Comparison of ENCODE assay signal across 2 cellular contexts in the genomic region with DNA sequence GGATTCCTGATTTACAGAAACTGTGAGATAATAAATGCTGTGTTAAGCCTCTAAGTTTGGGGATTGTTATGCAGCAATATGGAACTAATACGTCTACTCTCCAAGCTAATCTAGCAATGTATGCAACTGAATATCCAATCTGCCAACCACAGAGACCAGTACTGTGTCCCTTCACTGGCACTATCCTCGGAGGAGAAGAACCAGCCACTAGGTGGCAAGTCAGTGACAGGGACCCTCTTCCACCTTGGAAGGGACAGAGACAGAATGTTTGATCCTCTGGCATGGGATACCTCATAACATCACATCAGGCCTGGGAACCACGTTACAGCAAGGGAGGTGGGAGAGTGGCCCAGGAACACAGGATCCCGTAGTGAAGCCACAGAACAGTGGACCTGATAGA.
TF ChIP-seq lines count a peak whose summit lies in the region.

No MANE protein-coding gene starts in this region.

TF ChIP-seq in SK-N-SH, 30 proteins besides CTCF, POLR2A, EP300 and RAD21 (continued from another document):
- TF ChIP-seq, protein P1, sequence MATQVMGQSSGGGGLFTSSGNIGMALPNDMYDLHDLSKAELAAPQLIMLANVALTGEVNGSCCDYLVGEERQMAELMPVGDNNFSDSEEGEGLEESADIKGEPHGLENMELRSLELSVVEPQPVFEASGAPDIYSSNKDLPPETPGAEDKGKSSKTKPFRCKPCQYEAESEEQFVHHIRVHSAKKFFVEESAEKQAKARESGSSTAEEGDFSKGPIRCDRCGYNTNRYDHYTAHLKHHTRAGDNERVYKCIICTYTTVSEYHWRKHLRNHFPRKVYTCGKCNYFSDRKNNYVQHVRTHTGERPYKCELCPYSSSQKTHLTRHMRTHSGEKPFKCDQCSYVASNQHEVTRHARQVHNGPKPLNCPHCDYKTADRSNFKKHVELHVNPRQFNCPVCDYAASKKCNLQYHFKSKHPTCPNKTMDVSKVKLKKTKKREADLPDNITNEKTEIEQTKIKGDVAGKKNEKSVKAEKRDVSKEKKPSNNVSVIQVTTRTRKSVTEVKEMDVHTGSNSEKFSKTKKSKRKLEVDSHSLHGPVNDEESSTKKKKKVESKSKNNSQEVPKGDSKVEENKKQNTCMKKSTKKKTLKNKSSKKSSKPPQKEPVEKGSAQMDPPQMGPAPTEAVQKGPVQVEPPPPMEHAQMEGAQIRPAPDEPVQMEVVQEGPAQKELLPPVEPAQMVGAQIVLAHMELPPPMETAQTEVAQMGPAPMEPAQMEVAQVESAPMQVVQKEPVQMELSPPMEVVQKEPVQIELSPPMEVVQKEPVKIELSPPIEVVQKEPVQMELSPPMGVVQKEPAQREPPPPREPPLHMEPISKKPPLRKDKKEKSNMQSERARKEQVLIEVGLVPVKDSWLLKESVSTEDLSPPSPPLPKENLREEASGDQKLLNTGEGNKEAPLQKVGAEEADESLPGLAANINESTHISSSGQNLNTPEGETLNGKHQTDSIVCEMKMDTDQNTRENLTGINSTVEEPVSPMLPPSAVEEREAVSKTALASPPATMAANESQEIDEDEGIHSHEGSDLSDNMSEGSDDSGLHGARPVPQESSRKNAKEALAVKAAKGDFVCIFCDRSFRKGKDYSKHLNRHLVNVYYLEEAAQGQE (IDR thresholded peaks at IDR 0.05; ENCODE audit: low read depth, low read length), result no peak
- TF ChIP-seq, protein P2, sequence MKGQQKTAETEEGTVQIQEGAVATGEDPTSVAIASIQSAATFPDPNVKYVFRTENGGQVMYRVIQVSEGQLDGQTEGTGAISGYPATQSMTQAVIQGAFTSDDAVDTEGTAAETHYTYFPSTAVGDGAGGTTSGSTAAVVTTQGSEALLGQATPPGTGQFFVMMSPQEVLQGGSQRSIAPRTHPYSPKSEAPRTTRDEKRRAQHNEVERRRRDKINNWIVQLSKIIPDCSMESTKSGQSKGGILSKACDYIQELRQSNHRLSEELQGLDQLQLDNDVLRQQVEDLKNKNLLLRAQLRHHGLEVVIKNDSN (IDR thresholded peaks at IDR 0.05; ENCODE audit: borderline replicate concordance, low read depth), result no peak
- TF ChIP-seq NFIC (IDR thresholded peaks at IDR 0.05; ENCODE audit: borderline replicate concordance) (no peak), CHD2 (IDR thresholded peaks at IDR 0.05; ENCODE audit: low read length, partially characterized antibody) (no peak), TCF12 (IDR thresholded peaks at IDR 0.05) (no peak), TEAD4 (IDR thresholded peaks at IDR 0.05; ENCODE audit: borderline replicate concordance, insufficient read depth) (no peak), GATA2 (CRISPR knock-in tag; IDR thresholded peaks at IDR 0.05) (no peak), EZH2phosphoT487 (IDR thresholded peaks at IDR 0.05; ENCODE audit: borderline replicate concordance, low read depth) (no peak), SIN3A (IDR thresholded peaks at IDR 0.05; ENCODE audit: borderline replicate concordance, low read depth, low read length) (no peak), ELF1 (IDR thresholded peaks at IDR 0.05) (no peak), POLR2AphosphoS5 (IDR thresholded peaks at IDR 0.05; ENCODE audit: low read depth, low read length) (no peak), YY1 (IDR thresholded peaks at IDR 0.05; ENCODE audit: low read depth) (no peak), FOSL2 (IDR thresholded peaks at IDR 0.05; ENCODE audit: borderline replicate concordance, low read depth) (no peak), NRF1 (IDR thresholded peaks at IDR 0.05; ENCODE audit: low read depth, low read length) (no peak), TAF1 (IDR thresholded peaks at IDR 0.05; ENCODE audit: borderline replicate concordance, low read depth, low read length) (no peak)
- TF ChIP-seq, protein P3, sequence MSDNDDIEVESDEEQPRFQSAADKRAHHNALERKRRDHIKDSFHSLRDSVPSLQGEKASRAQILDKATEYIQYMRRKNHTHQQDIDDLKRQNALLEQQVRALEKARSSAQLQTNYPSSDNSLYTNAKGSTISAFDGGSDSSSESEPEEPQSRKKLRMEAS (IDR thresholded peaks at IDR 0.05; ENCODE audit: low read depth), result no peak
- TF ChIP-seq, protein P4, sequence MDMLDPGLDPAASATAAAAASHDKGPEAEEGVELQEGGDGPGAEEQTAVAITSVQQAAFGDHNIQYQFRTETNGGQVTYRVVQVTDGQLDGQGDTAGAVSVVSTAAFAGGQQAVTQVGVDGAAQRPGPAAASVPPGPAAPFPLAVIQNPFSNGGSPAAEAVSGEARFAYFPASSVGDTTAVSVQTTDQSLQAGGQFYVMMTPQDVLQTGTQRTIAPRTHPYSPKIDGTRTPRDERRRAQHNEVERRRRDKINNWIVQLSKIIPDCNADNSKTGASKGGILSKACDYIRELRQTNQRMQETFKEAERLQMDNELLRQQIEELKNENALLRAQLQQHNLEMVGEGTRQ (IDR thresholded peaks at IDR 0.05; ENCODE audit: borderline replicate concordance, low read depth, low read length), result no peak
- TF ChIP-seq, protein P5, sequence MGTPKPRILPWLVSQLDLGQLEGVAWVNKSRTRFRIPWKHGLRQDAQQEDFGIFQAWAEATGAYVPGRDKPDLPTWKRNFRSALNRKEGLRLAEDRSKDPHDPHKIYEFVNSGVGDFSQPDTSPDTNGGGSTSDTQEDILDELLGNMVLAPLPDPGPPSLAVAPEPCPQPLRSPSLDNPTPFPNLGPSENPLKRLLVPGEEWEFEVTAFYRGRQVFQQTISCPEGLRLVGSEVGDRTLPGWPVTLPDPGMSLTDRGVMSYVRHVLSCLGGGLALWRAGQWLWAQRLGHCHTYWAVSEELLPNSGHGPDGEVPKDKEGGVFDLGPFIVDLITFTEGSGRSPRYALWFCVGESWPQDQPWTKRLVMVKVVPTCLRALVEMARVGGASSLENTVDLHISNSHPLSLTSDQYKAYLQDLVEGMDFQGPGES (IDR thresholded peaks at IDR 0.05; ENCODE audit: low read depth, low read length), result no peak

TF ChIP-seq in SK-N-SH treated with all-trans-retinoic acid at 6 μM for 48 hours, 23 proteins besides CTCF, POLR2A, EP300 and RAD21 (continued from another document):
- TF ChIP-seq, protein P6, sequence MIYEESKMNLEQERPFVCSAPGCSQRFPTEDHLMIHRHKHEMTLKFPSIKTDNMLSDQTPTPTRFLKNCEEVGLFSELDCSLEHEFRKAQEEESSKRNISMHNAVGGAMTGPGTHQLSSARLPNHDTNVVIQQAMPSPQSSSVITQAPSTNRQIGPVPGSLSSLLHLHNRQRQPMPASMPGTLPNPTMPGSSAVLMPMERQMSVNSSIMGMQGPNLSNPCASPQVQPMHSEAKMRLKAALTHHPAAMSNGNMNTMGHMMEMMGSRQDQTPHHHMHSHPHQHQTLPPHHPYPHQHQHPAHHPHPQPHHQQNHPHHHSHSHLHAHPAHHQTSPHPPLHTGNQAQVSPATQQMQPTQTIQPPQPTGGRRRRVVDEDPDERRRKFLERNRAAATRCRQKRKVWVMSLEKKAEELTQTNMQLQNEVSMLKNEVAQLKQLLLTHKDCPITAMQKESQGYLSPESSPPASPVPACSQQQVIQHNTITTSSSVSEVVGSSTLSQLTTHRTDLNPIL (CRISPR knock-in tag; IDR thresholded peaks at IDR 0.05; ENCODE audit: low read depth), result no peak
- TF ChIP-seq ZC3H10 (CRISPR knock-in tag; IDR thresholded peaks at IDR 0.05), result no peak
- no peak for TF ChIP-seq CSDC2 (CRISPR knock-in tag; IDR thresholded peaks at IDR 0.05)
- no peak for TF ChIP-seq OSR1 (CRISPR knock-in tag; IDR thresholded peaks at IDR 0.05)
- TF ChIP-seq ZNF565 (CRISPR knock-in tag; conservative IDR thresholded peaks at IDR 0.05; ENCODE audit: low read depth), result no peak
- TF ChIP-seq BACH2 (CRISPR knock-in tag; IDR thresholded peaks at IDR 0.05; ENCODE audit: borderline replicate concordance), result no peak
- no peak for TF ChIP-seq PPARA (CRISPR knock-in tag; IDR thresholded peaks at IDR 0.05; ENCODE audit: borderline replicate concordance)
- TF ChIP-seq ZNF8 (CRISPR knock-in tag; IDR thresholded peaks at IDR 0.05), result no peak
- TF ChIP-seq ZNF70 (CRISPR knock-in tag; IDR thresholded peaks at IDR 0.05), result no peak
- no peak for TF ChIP-seq ZFP30 (CRISPR knock-in tag; IDR thresholded peaks at IDR 0.05)
- no peak for TF ChIP-seq ZFP3 (CRISPR knock-in tag; IDR thresholded peaks at IDR 0.05)
- TF ChIP-seq ARNTL (CRISPR knock-in tag; IDR thresholded peaks at IDR 0.05; ENCODE audit: borderline replicate concordance, low read depth), result no peak
- no peak for TF ChIP-seq ESRRG (CRISPR knock-in tag; IDR thresholded peaks at IDR 0.05)
- TF ChIP-seq RARB (CRISPR knock-in tag; IDR thresholded peaks at IDR 0.05), result no peak
- TF ChIP-seq, protein P7, sequence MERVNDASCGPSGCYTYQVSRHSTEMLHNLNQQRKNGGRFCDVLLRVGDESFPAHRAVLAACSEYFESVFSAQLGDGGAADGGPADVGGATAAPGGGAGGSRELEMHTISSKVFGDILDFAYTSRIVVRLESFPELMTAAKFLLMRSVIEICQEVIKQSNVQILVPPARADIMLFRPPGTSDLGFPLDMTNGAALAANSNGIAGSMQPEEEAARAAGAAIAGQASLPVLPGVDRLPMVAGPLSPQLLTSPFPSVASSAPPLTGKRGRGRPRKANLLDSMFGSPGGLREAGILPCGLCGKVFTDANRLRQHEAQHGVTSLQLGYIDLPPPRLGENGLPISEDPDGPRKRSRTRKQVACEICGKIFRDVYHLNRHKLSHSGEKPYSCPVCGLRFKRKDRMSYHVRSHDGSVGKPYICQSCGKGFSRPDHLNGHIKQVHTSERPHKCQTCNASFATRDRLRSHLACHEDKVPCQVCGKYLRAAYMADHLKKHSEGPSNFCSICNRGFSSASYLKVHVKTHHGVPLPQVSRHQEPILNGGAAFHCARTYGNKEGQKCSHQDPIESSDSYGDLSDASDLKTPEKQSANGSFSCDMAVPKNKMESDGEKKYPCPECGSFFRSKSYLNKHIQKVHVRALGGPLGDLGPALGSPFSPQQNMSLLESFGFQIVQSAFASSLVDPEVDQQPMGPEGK (CRISPR knock-in tag; IDR thresholded peaks at IDR 0.05; ENCODE audit: borderline replicate concordance), result no peak
- no peak for TF ChIP-seq TSHZ2 (CRISPR knock-in tag; IDR thresholded peaks at IDR 0.05)
